8 cellular contexts compared by ENCODE assay signal in genomic region chr4:113759696-113760093, GRCh38. TPM values are rescaled to one million over a fixed set of nuclear protein-coding genes. Genes with fewer than 3 reads are reported as not detected.
A peak's percentile ranks its signal among the peaks of the same experiment; 100 is the strongest.
DNase-seq lines count a peak whose midpoint lies in the region; ATAC-seq, FAIRE-seq and TF ChIP-seq lines count a peak whose summit lies in the region.

No MANE protein-coding gene starts in this region.

- ATAC-seq in A549 (no peak), mucosa of descending colon (no peak), GM18861 (IDR thresholded peaks at IDR 0.05; ENCODE audit: unreplicated experiment) (no peak)

- no peak for TF ChIP-seq EP300 in A549 (IDR thresholded peaks at IDR 0.05)

- peak overlapping the region; percentile 99 to 100 for H3K27ac ChIP-seq in A549

- CTCF ChIA-PET in A549 (lab: Yijun Ruan, JAX): interaction anchor here (0.6 to 2.2 kb wide), 3 partner anchors 17 to 746 kb away, joined by 3 to 7 read pairs (median 3); no protein-coding TSS in a partner anchor

- intact Hi-C loops in mucosa of descending colon (cut with DNase I, micrococcal nuclease): loop anchor here (5.0 to 10.0 kb wide), 2 partner anchors 212 to 215 kb away; no protein-coding TSS in a partner anchor

- FAIRE-seq in A549 (lab: Jason Lieb, UNC) (no peak), frontal cortex (lab: Jason Lieb, UNC) (no peak)

- no peak for TF ChIP-seq RAD21 in A549 (conservative IDR thresholded peaks at IDR 0.05 in 1 of 2, IDR thresholded peaks at IDR 0.05 in 1 of 2)

- no peaks in the 10 kb centered on the region for H3K9me3 ChIP-seq in A549
- H3K9me3 ChIP-seq in mucosa of descending colon: no peaks in the 10 kb centered on the region

- DNase-seq in A549 (ENCODE audit: low read depth in 1 of 2, low spot score in 1 of 2) (no peak), HT-29 (ENCODE audit: low spot score) (peak; percentile 39), cardiac fibroblast (ENCODE audit: low read depth in 2 of 2) (peak in 1 of 2 donors; percentile 38), mucosa of descending colon (no peak), GM03348 (ENCODE audit: low spot score) (no peak), frontal cortex (ENCODE audit: low spot score in 2 of 2) (no peak), HUDEP-2 (lab: John Stamatoyannopoulos, UW; ENCODE audit: unreplicated experiment in 76 of 76) (no peak)

- TF ChIP-seq CTCF in A549 (IDR thresholded peaks at IDR 0.05) (no peak), cardiac fibroblast (IDR thresholded peaks at IDR 0.05; ENCODE audit: low read depth, low read length) (no peak), mucosa of descending colon (IDR thresholded peaks at IDR 0.05) (no peak)

- POLR2A ChIA-PET in A549 (lab: Yijun Ruan, JAX): interaction anchor here (1.0 kb wide), 1 partner anchor 213 kb away, joined by 3 read pairs; no protein-coding TSS in a partner anchor

- peaks cover 34% of the 10 kb centered on the region for H3K4me1 ChIP-seq in A549
- H3K4me1 ChIP-seq in mucosa of descending colon (ENCODE audit: low read depth): peaks cover 25% of the 10 kb centered on the region

- peak overlapping the region; percentile 83 for H3K4me2 ChIP-seq in A549

- TF ChIP-seq POLR2A in A549 (IDR thresholded peaks at IDR 0.05; ENCODE audit: low read length): no peak

- peaks cover 6% of the 10 kb centered on the region for H3K36me3 ChIP-seq in mucosa of descending colon (ENCODE audit: low read depth)

- 2% methylated on average over 4 of the region's 4 CpGs for WGBS in A549 (ENCODE audit: missing lambda C conversion rate)

- H3K4me3 ChIP-seq in A549: peak overlapping the region; percentile 90
- peak overlapping the region; percentile 90 to 97 for H3K4me3 ChIP-seq in cardiac fibroblast (replicated peaks in 1 of 2; ENCODE audit: low read depth in 2 of 2, low read length in 2 of 2)
- H3K4me3 ChIP-seq in mucosa of descending colon: peak overlapping the region; percentile 64

TF ChIP-seq in A549, 52 proteins besides CTCF, POLR2A, EP300 and RAD21:
- no peak for TF ChIP-seq TFCP2L1 (CRISPR knock-in tag; IDR thresholded peaks at IDR 0.05)
- TF ChIP-seq EHF (CRISPR knock-in tag; IDR thresholded peaks at IDR 0.05): no peak
- TF ChIP-seq CBX8 (IDR thresholded peaks at IDR 0.05): no peak
- TF ChIP-seq JUN (IDR thresholded peaks at IDR 0.05): no peak
- TF ChIP-seq NPAS2 (CRISPR knock-in tag; IDR thresholded peaks at IDR 0.05; ENCODE audit: borderline replicate concordance): no peak
- TF ChIP-seq CEBPB (IDR thresholded peaks at IDR 0.05): no peak
- no peak for TF ChIP-seq POLR2AphosphoS2 (conservative IDR thresholded peaks at IDR 0.05; ENCODE audit: low read length)
- no peak for TF ChIP-seq TP53 (CRISPR knock-in tag; IDR thresholded peaks at IDR 0.05)
- no peak for TF ChIP-seq SREBF2 (IDR thresholded peaks at IDR 0.05)
- no peak for TF ChIP-seq ZSCAN20 (CRISPR knock-in tag; IDR thresholded peaks at IDR 0.05)
- TF ChIP-seq FOSB (CRISPR knock-in tag; IDR thresholded peaks at IDR 0.05): no peak
- TF ChIP-seq, protein P1, sequence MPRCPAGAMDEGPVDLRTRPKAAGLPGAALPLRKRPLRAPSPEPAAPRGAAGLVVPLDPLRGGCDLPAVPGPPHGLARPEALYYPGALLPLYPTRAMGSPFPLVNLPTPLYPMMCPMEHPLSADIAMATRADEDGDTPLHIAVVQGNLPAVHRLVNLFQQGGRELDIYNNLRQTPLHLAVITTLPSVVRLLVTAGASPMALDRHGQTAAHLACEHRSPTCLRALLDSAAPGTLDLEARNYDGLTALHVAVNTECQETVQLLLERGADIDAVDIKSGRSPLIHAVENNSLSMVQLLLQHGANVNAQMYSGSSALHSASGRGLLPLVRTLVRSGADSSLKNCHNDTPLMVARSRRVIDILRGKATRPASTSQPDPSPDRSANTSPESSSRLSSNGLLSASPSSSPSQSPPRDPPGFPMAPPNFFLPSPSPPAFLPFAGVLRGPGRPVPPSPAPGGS (IDR thresholded peaks at IDR 0.05): no peak
- TF ChIP-seq KDM5A (IDR thresholded peaks at IDR 0.05): no peak
- no peak for TF ChIP-seq ZC3H11A (IDR thresholded peaks at IDR 0.05)
- no peak for TF ChIP-seq FOSL2 (IDR thresholded peaks at IDR 0.05)
- TF ChIP-seq FOSL2 (CRISPR knock-in tag; IDR thresholded peaks at IDR 0.05): no peak
- TF ChIP-seq CBX2 (IDR thresholded peaks at IDR 0.05; ENCODE audit: borderline replicate concordance, low read depth): no peak
- TF ChIP-seq HEYL (CRISPR knock-in tag; IDR thresholded peaks at IDR 0.05): no peak
- no peak for TF ChIP-seq MAFK (IDR thresholded peaks at IDR 0.05; ENCODE audit: partially characterized antibody)
- TF ChIP-seq PHF8 (IDR thresholded peaks at IDR 0.05; ENCODE audit: borderline replicate concordance, low read depth): no peak
- no peak for TF ChIP-seq MYC (IDR thresholded peaks at IDR 0.05; ENCODE audit: borderline replicate concordance, low read length)

RNA-seq across cellular contexts. Expression of gene CAMK2D, which starts 1.8 kb away (rescaled TPM):
- polyA plus RNA-seq in A549 (2011; rRNA removed) (51.0 and 59.9 TPM in 2 replicates), A549 (2017; fragmentation: RNase III; extraction: RNeasy Plus Mini Kit Qiagen cat#74134 plus additional on column Dnase treatment) (19.1 to 21.2 TPM (median 19.4 TPM) in 3 replicates)
- polyA plus RNA-seq in A549 (2012; cell fraction: cytosol; rRNA removed): 6.0 and 7.7 TPM in 2 replicates
- 4.9 and 5.4 TPM in 2 replicates for polyA plus RNA-seq in A549 (2012; cell fraction: nucleus; rRNA removed)
- polyA minus RNA-seq in A549 (2011; rRNA and poly(A)+ RNA removed): 39.5 and 48.4 TPM in 2 replicates
- total RNA-seq in HT-29 (2014; rRNA removed; shearing (Covaris generic)): 41.1 and 49.5 TPM in 2 replicates
- total RNA-seq in mucosa of descending colon (10 to 100 TPM; 59.8 to 83.0 (median 77.3) TPM), frontal cortex (69.7 TPM)
